In genomic region chr13:36131215-36131930, GRCh38 we compare ENCODE assay signal across 8 cellular contexts. TPM values are rescaled to one million over a fixed set of nuclear protein-coding genes. Genes with fewer than 3 reads are reported as not detected.
DNase-seq lines count a peak whose midpoint lies in the region; ATAC-seq and TF ChIP-seq lines count a peak whose summit lies in the region.

TSS of gene DCLK1 (minus strand) at chr13:36131382.

- H3K36me3 ChIP-seq in SK-N-SH (replicated peaks in 1 of 2; ENCODE audit: control insufficient read depth in 1 of 2, insufficient read depth in 2 of 2, low read length in 1 of 2) (no peaks in the 10 kb centered on the region), parathyroid adenoma (ENCODE audit: control insufficient read depth, insufficient read depth, low read length) (no peaks in the 10 kb centered on the region)

- H3K4me3 ChIP-seq in SK-N-SH (ENCODE audit: low read depth in 2 of 2, low read length in 1 of 2) (peak within 1 kb of the TSS; percentile 61 to 75), parathyroid adenoma (ENCODE audit: low read depth, low read length) (peak within 1 kb of the TSS; percentile 29)

- ATAC-seq in HG03457 (IDR thresholded peaks at IDR 0.05; ENCODE audit: unreplicated experiment) (no peak), GM19452 (IDR thresholded peaks at IDR 0.05; ENCODE audit: unreplicated experiment) (no peak)

- TF ChIP-seq EP300 in SK-N-SH (IDR thresholded peaks at IDR 0.05; ENCODE audit: borderline replicate concordance in 1 of 2, low read depth in 1 of 2, low read length in 1 of 2): no peak

- peaks cover 11% of the 10 kb centered on the region in 2 experiments; a peak in 3 of 4 replicates for H3K4me1 ChIP-seq in SK-N-SH (ENCODE audit: control insufficient read depth in 1 of 2, insufficient read depth in 2 of 2, low read depth in 1 of 2, low read length in 1 of 2)
- no peaks in the 10 kb centered on the region for H3K4me1 ChIP-seq in parathyroid adenoma

- peak; percentile 41 for DNase-seq in HEK293T (ENCODE audit: extremely low spot score)
- peak; percentile 80 for DNase-seq in SK-N-SH
- peak; percentile 20 for DNase-seq in globus pallidus (ENCODE audit: low spot score)
- DNase-seq in stimulated activated CD4-positive, alpha-beta T cell treated with anti-CD3 and anti-CD28 coated beads, Interleukin-12 subunit alpha, Interleukin-12 subunit beta, amount 100 ng/mL, for 4 hours: no peak
- no peak for DNase-seq in NOMO-1 treated with DMSO at 0.1 percent for 48 hours (lab: John Stamatoyannopoulos, UW; ENCODE audit: unreplicated experiment)

- no peaks in the 10 kb centered on the region for H3K9me2 ChIP-seq in SK-N-SH

- H3K9ac ChIP-seq in SK-N-SH (peak within 1 kb of the TSS; percentile 34; the same call in 1 of the 2 replicates), parathyroid adenoma (no peak within 1 kb of the TSS)

- H2AFZ ChIP-seq in SK-N-SH (ENCODE audit: low read depth): peak within 1 kb of the TSS; percentile 86
- H2AFZ ChIP-seq in parathyroid adenoma: peak within 1 kb of the TSS; percentile 77

- no peaks in the 10 kb centered on the region for H3K27me3 ChIP-seq in SK-N-SH (ENCODE audit: insufficient read depth)
- no peaks in the 10 kb centered on the region for H3K27me3 ChIP-seq in parathyroid adenoma (ENCODE audit: control insufficient read depth, insufficient read depth, low read length)

- POLR2A ChIA-PET in HEK293T (lab: Yijun Ruan, JAX): no interaction called here
- POLR2A ChIA-PET in SK-N-SH (lab: Yijun Ruan, JAX): no interaction called here

- TF ChIP-seq CTCF in SK-N-SH (IDR thresholded peaks at IDR 0.05): no peak
- no peak for TF ChIP-seq CTCF in parathyroid adenoma (IDR thresholded peaks at IDR 0.05)

- H3K9me3 ChIP-seq in SK-N-SH (no peaks in the 10 kb centered on the region), parathyroid adenoma (ENCODE audit: control insufficient read depth, low read length) (no peaks in the 10 kb centered on the region)

- no peak within 1 kb of the TSS; a peak in 1 of 4 replicates for H3K27ac ChIP-seq in SK-N-SH (ENCODE audit: low read depth in 2 of 2, low read length in 1 of 2)
- peak within 1 kb of the TSS; percentile 39 for H3K27ac ChIP-seq in parathyroid adenoma

- no peak for TF ChIP-seq RAD21 in SK-N-SH (IDR thresholded peaks at IDR 0.05; ENCODE audit: low read length)

- H3K4me2 ChIP-seq in SK-N-SH (peak within 1 kb of the TSS; percentile 84), parathyroid adenoma (ENCODE audit: low read length) (peak within 1 kb of the TSS; percentile 76)

- no peaks in the 10 kb centered on the region for H3F3A ChIP-seq in SK-N-SH (replicated peaks; ENCODE audit: insufficient read depth)

- 24% methylated on average over 23 of the region's 48 CpGs for WGBS in SK-N-SH (ENCODE audit: low lambda C conversion rate)

- H4K20me1 ChIP-seq in SK-N-SH (ENCODE audit: insufficient read depth): no peaks in the 10 kb centered on the region

- CTCF ChIA-PET in HEK293T (lab: Yijun Ruan, JAX) (no interaction called here), SK-N-SH (lab: Yijun Ruan, JAX) (interaction anchor here (1.0 to 2.2 kb wide), 5 partner anchors 17 to 152 kb away, joined by 4 to 7 read pairs (median 6); no protein-coding TSS in a partner anchor)

- H3K79me2 ChIP-seq in SK-N-SH (ENCODE audit: insufficient read depth) (peaks cover 3% of the 10 kb centered on the region; the same call in 1 of the 2 replicates), parathyroid adenoma (peaks cover 2% of the 10 kb centered on the region)

TF ChIP-seq in HEK293T, 16 proteins besides CTCF, POLR2A, EP300 and RAD21:
- TF ChIP-seq NFRKB (IDR thresholded peaks at IDR 0.05) (no peak), TARDBP (IDR thresholded peaks at IDR 0.05) (no peak), HDGF (IDR thresholded peaks at IDR 0.05; ENCODE audit: borderline replicate concordance) (no peak), SP1 (IDR thresholded peaks at IDR 0.05) (no peak), BHLHE40 (IDR thresholded peaks at IDR 0.05; ENCODE audit: borderline replicate concordance) (no peak), L3MBTL2 (conservative IDR thresholded peaks at IDR 0.05) (no peak; the same call in 1 of the 2 replicates)

TF ChIP-seq in SK-N-SH, 30 proteins besides CTCF, POLR2A, EP300 and RAD21:
- no peak for TF ChIP-seq TEAD4 (IDR thresholded peaks at IDR 0.05; ENCODE audit: borderline replicate concordance, insufficient read depth)
- TF ChIP-seq, protein P1, sequence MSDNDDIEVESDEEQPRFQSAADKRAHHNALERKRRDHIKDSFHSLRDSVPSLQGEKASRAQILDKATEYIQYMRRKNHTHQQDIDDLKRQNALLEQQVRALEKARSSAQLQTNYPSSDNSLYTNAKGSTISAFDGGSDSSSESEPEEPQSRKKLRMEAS (IDR thresholded peaks at IDR 0.05; ENCODE audit: low read depth): peak; percentile 26; the same call in 1 of the 2 replicates
- TF ChIP-seq JUND (IDR thresholded peaks at IDR 0.05): no peak

RNA-seq across cellular contexts. Expression of gene DCLK1, which starts in this region (rescaled TPM):
- 0.94 and 1.1 TPM in 2 replicates for polyA plus RNA-seq in SK-N-SH (2012; rRNA removed)
- 1.3 and 1.6 TPM in 2 replicates for polyA plus RNA-seq in SK-N-SH (2012; cell fraction: cytosol; rRNA removed)
- polyA plus RNA-seq in SK-N-SH (2012; cell fraction: nucleus; rRNA removed): 1.7 and 2.3 TPM in 2 replicates

Comparison
In these comparisons a context has a peak if more than half of its experiments do, and no peak if none do; other contexts are left out.
1. DNase-seq: peak in HEK293T (single experiment), SK-N-SH (single experiment) and globus pallidus (single experiment); none in stimulated activated CD4-positive, alpha-beta T cell treated with anti-CD3 and anti-CD28 coated beads, Interleukin-12 subunit alpha, Interleukin-12 subunit beta, amount 100 ng/mL, for 4 hours (single experiment) and NOMO-1 treated with DMSO at 0.1 percent for 48 hours (single experiment).